17 cellular contexts compared by ENCODE assay signal in genomic region chr7:50667338-50667737, GRCh38.
A peak's percentile ranks its signal among the peaks of the same experiment; 100 is the strongest.
DNase-seq lines count a peak whose midpoint lies in the region; ATAC-seq and TF ChIP-seq lines count a peak whose summit lies in the region.
"Had no signal": no experiment of that assay in that cellular context is flagged by ENCODE, and none has a peak within 500 bp of the region (broad histone marks: within the 10 kb centered on the region; RNA-seq: fewer than 3 reads in every experiment).

No MANE protein-coding gene starts in this region.

- TF ChIP-seq CTCF in GM23338 (conservative IDR thresholded peaks at IDR 0.05; ENCODE audit: low read depth in 2 of 2): no peak

- H3K36me3 Mint-ChIP-seq in GM23338 (ENCODE audit: low read depth): peaks cover 59% of the 10 kb centered on the region
- H3K36me3 Mint-ChIP-seq: natural killer cell had no signal

- no peaks in the 10 kb centered on the region for H3K9me3 Mint-ChIP-seq in GM23338
- H3K9me3 Mint-ChIP-seq: activated CD4-positive, alpha-beta T cell treated with anti-CD3 and anti-CD28 coated beads, Interleukin-2, amount 10 ng/mL, durations not matched to agents 24 days and 14 days; activated T-helper 2 cell treated with anti-CD3 and anti-CD28 coated beads, Interferon-gamma antibody, Interleukin-2, Interleukin-4, amounts not matched to agents 10 μg/mL and 5 μg/mL and 100 μg/mL, durations not matched to agents 14 hours and 24 hours and 36 hours; central memory CD8-positive, alpha-beta T cell; natural killer cell; T-helper 1 cell treated with Interleukin-12 subunit alpha and Interleukin-12 subunit beta and Interleukin-4 antibody, amounts not matched to agents 30 μg/mL and 1 μg/mL, for 36 hours had no signal

- H3K27ac ChIP-seq in right cardiac atrium (ENCODE audit: low read length): peak overlapping the region; percentile 77
- no peak overlapping the region for H3K27ac ChIP-seq in GM23338 (ENCODE audit: low read depth)
- H3K27ac ChIP-seq: PC-9 had no signal

- WGBS in right cardiac atrium: 21% methylated on average over 4 of the region's 4 CpGs

- peak; percentile 9 for DNase-seq in COLO829 (ENCODE audit: low spot score)
- peak; percentile 41 for DNase-seq in cerebellar cortex (ENCODE audit: low spot score)
- peak; percentile 57 to 89 (median 83) for DNase-seq in right cardiac atrium
- DNase-seq in renal cortical epithelial cell (ENCODE audit: low read depth): peak; percentile 31
- DNase-seq in activated CD4-positive, alpha-beta T cell treated with anti-CD3 and anti-CD28 coated beads for 1 hour: no peak
- DNase-seq in activated CD4-positive, alpha-beta T cell treated with anti-CD3 and anti-CD28 coated beads for 48 hours: no peak
- no peak for DNase-seq in germinal center (ENCODE audit: low spot score)
- no peak for DNase-seq in GM23338 (ENCODE audit: low spot score)
- DNase-seq: activated CD4-positive, alpha-beta T cell treated with anti-CD3 and anti-CD28 coated beads, Interleukin-2, amount 10 ng/mL, durations not matched to agents 24 days and 14 days; natural killer cell; NCI-H1417; PC-9; stimulated activated CD4-positive, alpha-beta T cell treated with anti-CD3 and anti-CD28 coated beads, Interleukin-12 subunit alpha, Interleukin-12 subunit beta, amount 100 ng/mL, for 4 hours had no signal

- H4K20me1 ChIP-seq in GM23338 (replicated peaks; ENCODE audit: insufficient read depth): peaks cover 48% of the 10 kb centered on the region

- intact Hi-C loops in right cardiac atrium (cut with DNase I): loop anchor here in 2 of 4 donors (5.0 kb wide), 1 partner anchor 40 kb away; no protein-coding TSS in a partner anchor

- ATAC-seq in right cardiac atrium (peak; percentile 55 to 64), GM23338 (no peak)
- ATAC-seq: esophagus mucosa, natural killer cell had no signal

- no peaks in the 10 kb centered on the region for H3F3A ChIP-seq in GM23338 (replicated peaks; ENCODE audit: low read depth)

- H3K9me3 ChIP-seq in right cardiac atrium (ENCODE audit: control insufficient read depth, low read length): no peaks in the 10 kb centered on the region

- no peak overlapping the region for H3K27ac Mint-ChIP-seq in GM23338
- H3K27ac Mint-ChIP-seq: activated CD4-positive, alpha-beta T cell treated with anti-CD3 and anti-CD28 coated beads, Interleukin-2, amount 10 ng/mL, durations not matched to agents 24 days and 14 days; activated T-helper 2 cell treated with anti-CD3 and anti-CD28 coated beads, Interferon-gamma antibody, Interleukin-2, Interleukin-4, amounts not matched to agents 10 μg/mL and 5 μg/mL and 100 μg/mL, durations not matched to agents 14 hours and 24 hours and 36 hours; natural killer cell; T-helper 1 cell treated with Interleukin-12 subunit alpha and Interleukin-12 subunit beta and Interleukin-4 antibody, amounts not matched to agents 30 μg/mL and 1 μg/mL, for 36 hours had no signal

- H3K27me3 ChIP-seq in right cardiac atrium (ENCODE audit: control insufficient read depth, insufficient read depth): no peaks in the 10 kb centered on the region
- no peaks in the 10 kb centered on the region for H3K27me3 ChIP-seq in GM23338 (ENCODE audit: insufficient read depth)

- H3K27me3 Mint-ChIP-seq in GM23338 (ENCODE audit: insufficient read depth, low read depth, poor library complexity): peaks cover 10% of the 10 kb centered on the region
- H3K27me3 Mint-ChIP-seq: central memory CD8-positive, alpha-beta T cell had no signal

- H3K36me3 ChIP-seq in GM23338 (ENCODE audit: insufficient read depth): no peaks in the 10 kb centered on the region; the same call in 1 of the 2 replicates

- no peak overlapping the region for H3K4me2 ChIP-seq in GM23338
- H3K4me2 ChIP-seq: PC-9 had no signal

- peaks cover 35% of the 10 kb centered on the region for H3K4me1 ChIP-seq in right cardiac atrium (ENCODE audit: control insufficient read depth, insufficient read depth, low read length)
- no peaks in the 10 kb centered on the region; the same call in 1 of the 2 replicates for H3K4me1 ChIP-seq in GM23338 (ENCODE audit: insufficient read depth)

- no peaks in the 10 kb centered on the region for H3K9me2 ChIP-seq in GM23338 (ENCODE audit: insufficient read depth)

- H3K79me2 ChIP-seq in GM23338 (replicated peaks; ENCODE audit: insufficient read depth): peaks cover 55% of the 10 kb centered on the region

- no peaks in the 10 kb centered on the region for H3K4me1 Mint-ChIP-seq in GM23338

- no peak overlapping the region for H3K4me3 Mint-ChIP-seq in GM23338
- H3K4me3 Mint-ChIP-seq: activated CD4-positive, alpha-beta T cell treated with anti-CD3 and anti-CD28 coated beads, Interleukin-2, amount 10 ng/mL, durations not matched to agents 24 days and 14 days; central memory CD8-positive, alpha-beta T cell; natural killer cell; T-helper 1 cell treated with Interleukin-12 subunit alpha and Interleukin-12 subunit beta and Interleukin-4 antibody, amounts not matched to agents 30 μg/mL and 1 μg/mL, for 36 hours had no signal

- no peak overlapping the region for H3K4me3 ChIP-seq in right cardiac atrium (ENCODE audit: low read length)
- H3K4me3 ChIP-seq in GM23338: no peak overlapping the region
- H3K4me3 ChIP-seq: PC-9 had no signal

- no peak overlapping the region for H2AFZ ChIP-seq in GM23338
- H2AFZ ChIP-seq: PC-9 had no signal

TF ChIP-seq in GM23338, 12 proteins besides CTCF, POLR2A, EP300 and RAD21 (continues in another document):
- no peak for TF ChIP-seq JUNB (IDR thresholded peaks at IDR 0.05; ENCODE audit: unreplicated experiment)
- TF ChIP-seq ZNF331 (CRISPR knock-in tag; IDR thresholded peaks at IDR 0.05; ENCODE audit: low read depth): no peak
- TF ChIP-seq ZNF462 (CRISPR knock-in tag; IDR thresholded peaks at IDR 0.05): no peak
- no peak for TF ChIP-seq CREB1 (CRISPR knock-in tag; IDR thresholded peaks at IDR 0.05; ENCODE audit: low read depth)
- no peak for TF ChIP-seq ETS1 (IDR thresholded peaks at IDR 0.05)
- TF ChIP-seq NANOG (IDR thresholded peaks at IDR 0.05; ENCODE audit: borderline replicate concordance): no peak

Comparison
In these comparisons a context has a peak if more than half of its experiments do, and no peak if none do; other contexts are left out.
1. DNase-seq: peak in COLO829 (single experiment), cerebellar cortex (single experiment), right cardiac atrium (3 of 3) and renal cortical epithelial cell (single experiment); none in activated CD4-positive, alpha-beta T cell treated with anti-CD3 and anti-CD28 coated beads for 1 hour (single experiment), activated CD4-positive, alpha-beta T cell treated with anti-CD3 and anti-CD28 coated beads for 48 hours (single experiment), germinal center (single experiment) and GM23338 (single experiment).